ENCODE assay signal across 12 cellular contexts in genomic region chr6:15880262-15880973, GRCh38.
DNase-seq lines count a peak whose midpoint lies in the region; ATAC-seq, FAIRE-seq and TF ChIP-seq lines count a peak whose summit lies in the region.
"Had no signal": no experiment of that assay in that cellular context is flagged by ENCODE, and none has a peak within 500 bp of the region (broad histone marks: within the 10 kb centered on the region; RNA-seq: fewer than 3 reads in every experiment).

No MANE protein-coding gene starts in this region.

- intact Hi-C loops in kidney (cut with DNase I): no loop called here

- no peaks in the 10 kb centered on the region for H3K9me3 ChIP-seq in SK-N-SH
- H3K9me3 ChIP-seq in SK-N-MC (ENCODE audit: low read depth, low read length): no peaks in the 10 kb centered on the region
- no peaks in the 10 kb centered on the region for H3K9me3 ChIP-seq in kidney (ENCODE audit: control insufficient read depth in 1 of 2, low read length in 2 of 2)
- H3K9me3 ChIP-seq: esophagus muscularis mucosa had no signal

- CTCF ChIA-PET in SK-N-SH (lab: Yijun Ruan, JAX): interaction anchor here (0.6 to 2.8 kb wide), 12 partner anchors 10 to 523 kb away, joined by 3 to 12 read pairs (median 3); partner anchors contain the start of gene MYLIP

- no peak overlapping the region for H3K4me2 ChIP-seq in SK-N-SH

- H3K9ac ChIP-seq in SK-N-SH (no peak overlapping the region), SK-N-MC (ENCODE audit: insufficient read length) (no peak overlapping the region), kidney (ENCODE audit: low read length in 2 of 2) (no peak overlapping the region)

- no peaks in the 10 kb centered on the region for H4K20me1 ChIP-seq in SK-N-SH (ENCODE audit: insufficient read depth)

- H3K4me3 ChIP-seq in SK-N-SH (ENCODE audit: low read depth in 2 of 2, low read length in 1 of 2) (no peak overlapping the region), SK-N-MC (peak overlapping the region; percentile 50), kidney (ENCODE audit: low read length in 2 of 2) (no peak overlapping the region)
- H3K4me3 ChIP-seq: esophagus muscularis mucosa had no signal

- POLR2A ChIA-PET in SK-N-SH (lab: Yijun Ruan, JAX): interaction anchor here (1.3 to 2.5 kb wide), 2 partner anchors 248 to 250 kb away, joined by 4 to 13 read pairs; partner anchors contain the start of gene MYLIP

- peak overlapping the region in 1 of 2 experiments; percentile 84; a peak in 2 of 4 replicates for H3K27ac ChIP-seq in SK-N-SH (ENCODE audit: low read depth in 2 of 2, low read length in 1 of 2)
- H3K27ac ChIP-seq in SK-N-MC: peak overlapping the region; percentile 60
- no peak overlapping the region for H3K27ac ChIP-seq in kidney (ENCODE audit: low read depth in 2 of 2, low read length in 2 of 2)

- WGBS in SK-N-SH (ENCODE audit: low lambda C conversion rate): 53% methylated on average over 4 of the region's 4 CpGs

- TF ChIP-seq EP300 in SK-N-SH (IDR thresholded peaks at IDR 0.05; ENCODE audit: borderline replicate concordance in 1 of 2, low read depth in 1 of 2, low read length in 1 of 2): no peak

- no peaks in the 10 kb centered on the region for H3K79me2 ChIP-seq in SK-N-SH (ENCODE audit: insufficient read depth)

- TF ChIP-seq CTCF in SK-N-SH (IDR thresholded peaks at IDR 0.05): no peak
- TF ChIP-seq CTCF in kidney (IDR thresholded peaks at IDR 0.05; ENCODE audit: borderline replicate concordance, extremely low read depth, insufficient read depth): no peak

- peaks cover 4 to 33% of the 10 kb centered on the region in 2 experiments; a peak in 3 of 4 replicates for H3K4me1 ChIP-seq in SK-N-SH (ENCODE audit: control insufficient read depth in 1 of 2, insufficient read depth in 2 of 2, low read depth in 1 of 2, low read length in 1 of 2)
- no peaks in the 10 kb centered on the region for H3K4me1 ChIP-seq in kidney (ENCODE audit: control insufficient read depth in 1 of 2, insufficient read depth in 1 of 2, low read depth in 1 of 2, low read length in 2 of 2)

- no peak for TF ChIP-seq RAD21 in SK-N-SH (IDR thresholded peaks at IDR 0.05; ENCODE audit: low read length)

- FAIRE-seq in kidney (lab: Jason Lieb, UNC): no peak

- H3K27me3 ChIP-seq in SK-N-SH (ENCODE audit: insufficient read depth): no peaks in the 10 kb centered on the region
- H3K27me3 ChIP-seq: esophagus muscularis mucosa had no signal

- peak; percentile 18; the same call in 1 of the 3 replicates for ATAC-seq in SK-N-SH treated with all-trans-retinoic acid at 6 μM for 48 hours
- peak; percentile 25 for ATAC-seq in GM19397 (IDR thresholded peaks at IDR 0.05; ENCODE audit: unreplicated experiment)

- H2AFZ ChIP-seq in SK-N-SH (ENCODE audit: low read depth): no peak overlapping the region

- DNase-seq in SK-N-SH (no peak), SK-N-MC (ENCODE audit: low read depth, low spot score) (no peak), pons (ENCODE audit: low spot score) (peak; percentile 22), NCI-H2196 treated with DMSO at 0.1 percent for 48 hours (lab: John Stamatoyannopoulos, UW; ENCODE audit: unreplicated experiment) (no peak), kidney (no peak)
- no peak for DNase-seq in activated CD8-positive, alpha-beta memory T cell treated with anti-CD3 and anti-CD28 coated beads for 24 hours
- DNase-seq: 8988T, Calu3, cortex of kidney had no signal

- H3K36me3 ChIP-seq in SK-N-SH (replicated peaks in 1 of 2; ENCODE audit: control insufficient read depth in 1 of 2, insufficient read depth in 2 of 2, low read length in 1 of 2) (no peaks in the 10 kb centered on the region), SK-N-MC (ENCODE audit: insufficient read depth, low read length) (no peaks in the 10 kb centered on the region), kidney (ENCODE audit: control insufficient read depth in 1 of 2, insufficient read depth in 2 of 2, low read length in 2 of 2) (no peaks in the 10 kb centered on the region)
- H3K36me3 ChIP-seq: esophagus muscularis mucosa had no signal

- H3F3A ChIP-seq in SK-N-SH (replicated peaks; ENCODE audit: insufficient read depth): no peaks in the 10 kb centered on the region

- no peaks in the 10 kb centered on the region for H3K9me2 ChIP-seq in SK-N-SH

TF ChIP-seq in SK-N-SH treated with all-trans-retinoic acid at 6 μM for 48 hours, 23 proteins besides CTCF, POLR2A, EP300 and RAD21:
- 0 out of 2 replicates have a peak, but pooled peaks have one; percentile 5 for TF ChIP-seq TSHZ2 (CRISPR knock-in tag; IDR thresholded peaks at IDR 0.05)
- no peak for TF ChIP-seq ZNF565 (CRISPR knock-in tag; conservative IDR thresholded peaks at IDR 0.05; ENCODE audit: low read depth)

TF ChIP-seq in SK-N-SH, 30 proteins besides CTCF, POLR2A, EP300 and RAD21:
- TF ChIP-seq MXI1 (IDR thresholded peaks at IDR 0.05; ENCODE audit: low read depth, low read length) (no peak), NRF1 (IDR thresholded peaks at IDR 0.05; ENCODE audit: low read depth, low read length) (no peak), POLR2AphosphoS5 (IDR thresholded peaks at IDR 0.05; ENCODE audit: low read depth, low read length) (no peak), ELF1 (IDR thresholded peaks at IDR 0.05) (no peak)
